ENCODE assay signal across 1 cellular context in the genomic region with DNA sequence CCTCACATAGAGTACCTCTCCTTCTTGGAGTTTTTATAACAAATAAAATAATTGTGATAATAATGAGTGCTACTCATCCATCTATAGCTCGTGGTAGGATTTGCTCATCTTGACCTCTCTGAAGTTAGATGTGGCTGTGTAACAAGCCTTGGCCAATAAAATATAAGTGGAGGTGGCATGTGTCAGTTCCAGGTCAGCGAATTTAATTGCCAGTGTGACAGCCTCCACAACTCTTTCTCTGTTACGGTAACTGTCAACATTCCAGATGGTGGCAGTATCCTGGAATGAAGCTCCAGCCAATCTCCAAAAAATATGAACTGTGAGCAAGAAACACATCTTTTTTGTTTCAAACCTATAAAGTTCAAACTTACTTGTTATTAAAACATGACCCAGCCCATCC.
TF ChIP-seq lines count a peak whose summit lies in the region.

No MANE protein-coding gene starts in this region.

TF ChIP-seq in HEK293, 187 proteins besides CTCF, POLR2A, EP300 and RAD21 (continued from another document):
- TF ChIP-seq, protein P1, sequence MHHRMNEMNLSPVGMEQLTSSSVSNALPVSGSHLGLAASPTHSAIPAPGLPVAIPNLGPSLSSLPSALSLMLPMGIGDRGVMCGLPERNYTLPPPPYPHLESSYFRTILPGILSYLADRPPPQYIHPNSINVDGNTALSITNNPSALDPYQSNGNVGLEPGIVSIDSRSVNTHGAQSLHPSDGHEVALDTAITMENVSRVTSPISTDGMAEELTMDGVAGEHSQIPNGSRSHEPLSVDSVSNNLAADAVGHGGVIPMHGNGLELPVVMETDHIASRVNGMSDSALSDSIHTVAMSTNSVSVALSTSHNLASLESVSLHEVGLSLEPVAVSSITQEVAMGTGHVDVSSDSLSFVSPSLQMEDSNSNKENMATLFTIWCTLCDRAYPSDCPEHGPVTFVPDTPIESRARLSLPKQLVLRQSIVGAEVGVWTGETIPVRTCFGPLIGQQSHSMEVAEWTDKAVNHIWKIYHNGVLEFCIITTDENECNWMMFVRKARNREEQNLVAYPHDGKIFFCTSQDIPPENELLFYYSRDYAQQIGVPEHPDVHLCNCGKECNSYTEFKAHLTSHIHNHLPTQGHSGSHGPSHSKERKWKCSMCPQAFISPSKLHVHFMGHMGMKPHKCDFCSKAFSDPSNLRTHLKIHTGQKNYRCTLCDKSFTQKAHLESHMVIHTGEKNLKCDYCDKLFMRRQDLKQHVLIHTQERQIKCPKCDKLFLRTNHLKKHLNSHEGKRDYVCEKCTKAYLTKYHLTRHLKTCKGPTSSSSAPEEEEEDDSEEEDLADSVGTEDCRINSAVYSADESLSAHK (tag by site-specific recombination; IDR thresholded peaks at IDR 0.05) = peak; percentile 25; the same call in 1 of the 2 replicates
- TF ChIP-seq SETDB1 (IDR thresholded peaks at IDR 0.05; ENCODE audit: insufficient read length, low read length) = no peak
- TF ChIP-seq ZNF629 (tag by site-specific recombination; IDR thresholded peaks at IDR 0.05) = no peak
- TF ChIP-seq ZNF561 (tag by site-specific recombination; IDR thresholded peaks at IDR 0.05; ENCODE audit: borderline replicate concordance) = 0 out of 2 replicates have a peak, but pooled peaks have one; percentile 36
- TF ChIP-seq SP7 (tag by site-specific recombination; IDR thresholded peaks at IDR 0.05) = peak; percentile 54; the same call in 1 of the 2 replicates
- TF ChIP-seq, protein P2, sequence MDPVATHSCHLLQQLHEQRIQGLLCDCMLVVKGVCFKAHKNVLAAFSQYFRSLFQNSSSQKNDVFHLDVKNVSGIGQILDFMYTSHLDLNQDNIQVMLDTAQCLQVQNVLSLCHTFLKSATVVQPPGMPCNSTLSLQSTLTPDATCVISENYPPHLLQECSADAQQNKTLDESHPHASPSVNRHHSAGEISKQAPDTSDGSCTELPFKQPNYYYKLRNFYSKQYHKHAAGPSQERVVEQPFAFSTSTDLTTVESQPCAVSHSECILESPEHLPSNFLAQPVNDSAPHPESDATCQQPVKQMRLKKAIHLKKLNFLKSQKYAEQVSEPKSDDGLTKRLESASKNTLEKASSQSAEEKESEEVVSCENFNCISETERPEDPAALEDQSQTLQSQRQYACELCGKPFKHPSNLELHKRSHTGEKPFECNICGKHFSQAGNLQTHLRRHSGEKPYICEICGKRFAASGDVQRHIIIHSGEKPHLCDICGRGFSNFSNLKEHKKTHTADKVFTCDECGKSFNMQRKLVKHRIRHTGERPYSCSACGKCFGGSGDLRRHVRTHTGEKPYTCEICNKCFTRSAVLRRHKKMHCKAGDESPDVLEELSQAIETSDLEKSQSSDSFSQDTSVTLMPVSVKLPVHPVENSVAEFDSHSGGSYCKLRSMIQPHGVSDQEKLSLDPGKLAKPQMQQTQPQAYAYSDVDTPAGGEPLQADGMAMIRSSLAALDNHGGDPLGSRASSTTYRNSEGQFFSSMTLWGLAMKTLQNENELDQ (tag by site-specific recombination; IDR thresholded peaks at IDR 0.05; ENCODE audit: low read depth) = no peak
- TF ChIP-seq ZNF366 (tag by site-specific recombination; conservative IDR thresholded peaks at IDR 0.05) = no peak
- peak; percentile 57 for TF ChIP-seq FEZF1 (tag by site-specific recombination; IDR thresholded peaks at IDR 0.05)
- no peak for TF ChIP-seq ZNF132 (tag by site-specific recombination; IDR thresholded peaks at IDR 0.05; ENCODE audit: borderline replicate concordance)
- peak; percentile 24; the same call in 1 of the 2 replicates for TF ChIP-seq EGR2 (tag by site-specific recombination; IDR thresholded peaks at IDR 0.05; ENCODE audit: low read depth)
- TF ChIP-seq ZNF202 (tag by site-specific recombination; IDR thresholded peaks at IDR 0.05; ENCODE audit: borderline replicate concordance) = no peak
- TF ChIP-seq, protein P3, sequence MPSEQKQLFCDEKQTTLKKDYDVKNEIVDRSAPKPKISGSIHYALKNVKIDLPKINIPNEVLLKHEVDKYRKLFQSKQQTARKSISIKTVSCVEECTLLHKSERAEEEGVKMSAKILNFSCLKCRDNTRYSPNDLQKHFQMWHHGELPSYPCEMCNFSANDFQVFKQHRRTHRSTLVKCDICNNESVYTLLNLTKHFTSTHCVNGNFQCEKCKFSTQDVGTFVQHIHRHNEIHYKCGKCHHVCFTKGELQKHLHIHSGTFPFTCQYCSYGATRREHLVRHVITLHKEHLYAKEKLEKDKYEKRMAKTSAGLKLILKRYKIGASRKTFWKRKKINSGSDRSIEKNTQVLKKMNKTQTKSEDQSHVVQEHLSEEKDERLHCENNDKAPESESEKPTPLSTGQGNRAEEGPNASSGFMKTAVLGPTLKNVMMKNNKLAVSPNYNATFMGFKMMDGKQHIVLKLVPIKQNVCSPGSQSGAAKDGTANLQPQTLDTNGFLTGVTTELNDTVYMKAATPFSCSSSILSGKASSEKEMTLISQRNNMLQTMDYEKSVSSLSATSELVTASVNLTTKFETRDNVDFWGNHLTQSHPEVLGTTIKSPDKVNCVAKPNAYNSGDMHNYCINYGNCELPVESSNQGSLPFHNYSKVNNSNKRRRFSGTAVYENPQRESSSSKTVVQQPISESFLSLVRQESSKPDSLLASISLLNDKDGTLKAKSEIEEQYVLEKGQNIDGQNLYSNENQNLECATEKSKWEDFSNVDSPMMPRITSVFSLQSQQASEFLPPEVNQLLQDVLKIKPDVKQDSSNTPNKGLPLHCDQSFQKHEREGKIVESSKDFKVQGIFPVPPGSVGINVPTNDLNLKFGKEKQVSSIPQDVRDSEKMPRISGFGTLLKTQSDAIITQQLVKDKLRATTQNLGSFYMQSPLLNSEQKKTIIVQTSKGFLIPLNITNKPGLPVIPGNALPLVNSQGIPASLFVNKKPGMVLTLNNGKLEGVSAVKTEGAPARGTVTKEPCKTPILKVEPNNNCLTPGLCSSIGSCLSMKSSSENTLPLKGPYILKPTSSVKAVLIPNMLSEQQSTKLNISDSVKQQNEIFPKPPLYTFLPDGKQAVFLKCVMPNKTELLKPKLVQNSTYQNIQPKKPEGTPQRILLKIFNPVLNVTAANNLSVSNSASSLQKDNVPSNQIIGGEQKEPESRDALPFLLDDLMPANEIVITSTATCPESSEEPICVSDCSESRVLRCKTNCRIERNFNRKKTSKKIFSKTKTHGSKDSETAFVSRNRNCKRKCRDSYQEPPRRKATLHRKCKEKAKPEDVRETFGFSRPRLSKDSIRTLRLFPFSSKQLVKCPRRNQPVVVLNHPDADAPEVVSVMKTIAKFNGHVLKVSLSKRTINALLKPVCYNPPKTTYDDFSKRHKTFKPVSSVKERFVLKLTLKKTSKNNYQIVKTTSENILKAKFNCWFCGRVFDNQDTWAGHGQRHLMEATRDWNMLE (tag by site-specific recombination; conservative IDR thresholded peaks at IDR 0.05; ENCODE audit: low read depth) = no peak
